11 cellular contexts compared by ENCODE assay signal in genomic region chr12:12804011-12804410, GRCh38. TPM values are rescaled to one million over a fixed set of nuclear protein-coding genes. Genes with fewer than 3 reads are reported as not detected.
DNase-seq lines count a peak whose midpoint lies in the region; FAIRE-seq and TF ChIP-seq lines count a peak whose summit lies in the region.
"Had no signal": no experiment of that assay in that cellular context is flagged by ENCODE, and none has a peak within 500 bp of the region (broad histone marks: within the 10 kb centered on the region; RNA-seq: fewer than 3 reads in every experiment).

No MANE protein-coding gene starts in this region.

- no peaks in the 10 kb centered on the region for H4K20me1 ChIP-seq in keratinocyte (ENCODE audit: control insufficient read depth, extremely low read depth, insufficient read depth, low read length)

- H3K36me3 Mint-ChIP-seq in MCF 10A (ENCODE audit: insufficient read depth, unreplicated experiment) = peaks cover 5% of the 10 kb centered on the region

- no peak overlapping the region for H2AFZ ChIP-seq in keratinocyte (ENCODE audit: control insufficient read depth, low read length)

- H3K9ac ChIP-seq in keratinocyte (ENCODE audit: control insufficient read depth, extremely low read depth, insufficient read depth, low read length) = peak overlapping the region; percentile 83
- H3K9ac ChIP-seq: KMS-11 had no signal

- H3K9me3 ChIP-seq in breast epithelium (no peaks in the 10 kb centered on the region), keratinocyte (ENCODE audit: control insufficient read depth, low read depth, low read length) (no peaks in the 10 kb centered on the region), vagina (no peaks in the 10 kb centered on the region)
- H3K9me3 ChIP-seq: psoas muscle had no signal

- POLR2A ChIA-PET in MCF 10A (lab: Yijun Ruan, JAX) = interaction anchor here (0.7 to 4.2 kb wide), 19 partner anchors 9 to 541 kb away, joined by 3 to 41 read pairs (median 5); partner anchors contain the start of genes BORCS5, DDX47, GPRC5A and LRP6

- no peak overlapping the region for H3K4me3 ChIP-seq in breast epithelium
- peak overlapping the region; percentile 1; the same call in 1 of the 2 replicates for H3K4me3 ChIP-seq in WI38 (ENCODE audit: low read depth, low read length)
- H3K4me3 ChIP-seq in keratinocyte (ENCODE audit: control insufficient read depth in 2 of 3, extremely low read depth in 1 of 3, insufficient read depth in 2 of 3, low read depth in 1 of 3, low read length in 3 of 3) = peak overlapping the region in 2 of 3 experiments; percentile 9 to 29
- H3K4me3 ChIP-seq in vagina = no peak overlapping the region
- H3K4me3 ChIP-seq: psoas muscle had no signal

- H3K4me2 ChIP-seq in keratinocyte (ENCODE audit: control insufficient read depth, extremely low read depth, insufficient read depth, low read depth, low read length) = peak overlapping the region; percentile 62

- H3K4me3 Mint-ChIP-seq in MCF 10A (ENCODE audit: unreplicated experiment) = peak overlapping the region; percentile 24

- no peak for TF ChIP-seq POLR2A in breast epithelium (IDR thresholded peaks at IDR 0.05)
- TF ChIP-seq POLR2A in vagina (IDR thresholded peaks at IDR 0.05) = no peak

- H3K27me3 ChIP-seq in breast epithelium (no peaks in the 10 kb centered on the region), keratinocyte (ENCODE audit: control insufficient read depth, extremely low read depth, insufficient read depth, low read length) (no peaks in the 10 kb centered on the region), vagina (no peaks in the 10 kb centered on the region)

- CTCF ChIA-PET in MCF 10A (lab: Yijun Ruan, JAX) = interaction anchor here (0.7 to 5.2 kb wide), 7 partner anchors 8 to 276 kb away, joined by 3 to 62 read pairs (median 10); no protein-coding TSS in a partner anchor

- intact Hi-C loops in MCF 10A (cut with micrococcal nuclease) (no loop called here), breast epithelium (cut with DNase I; ENCODE audit: low total_unique reads) (no loop called here), vagina (cut with DNase I) (no loop called here)

- H3K9me3 Mint-ChIP-seq in MCF 10A (ENCODE audit: unreplicated experiment) = no peaks in the 10 kb centered on the region

- peak overlapping the region; percentile 67 for H3K27ac Mint-ChIP-seq in MCF 10A (ENCODE audit: low read depth, unreplicated experiment)

- no peaks in the 10 kb centered on the region for H3K36me3 ChIP-seq in breast epithelium
- H3K36me3 ChIP-seq in keratinocyte (ENCODE audit: control insufficient read depth in 2 of 2, extremely low read depth in 1 of 2, insufficient read depth in 2 of 2, low read length in 2 of 2) = no peaks in the 10 kb centered on the region
- no peaks in the 10 kb centered on the region for H3K36me3 ChIP-seq in vagina

- peak; percentile 9 for FAIRE-seq in keratinocyte (lab: Jason Lieb, UNC)

- no peaks in the 10 kb centered on the region for H3K4me1 ChIP-seq in breast epithelium
- peaks cover 32% of the 10 kb centered on the region for H3K4me1 ChIP-seq in keratinocyte (ENCODE audit: control insufficient read depth, extremely low read depth, insufficient read depth, low read length)
- H3K4me1 ChIP-seq in vagina = peaks cover 33% of the 10 kb centered on the region
- H3K4me1 ChIP-seq: psoas muscle had no signal

- no peaks in the 10 kb centered on the region for H3K79me2 ChIP-seq in keratinocyte (ENCODE audit: control insufficient read depth, insufficient read depth, low read length)

- TSS peak; percentile 58 for BruUV-seq in MCF 10A (replicated peaks; lab: Mats Ljungman, UMichigan)

- TF ChIP-seq CTCF in MCF 10A (IDR thresholded peaks at IDR 0.05; ENCODE audit: unreplicated experiment) (no peak), breast epithelium (IDR thresholded peaks at IDR 0.05) (no peak), WI38 (IDR thresholded peaks at IDR 0.05; ENCODE audit: low read depth, low read length) (no peak), keratinocyte (optimal IDR thresholded peaks at IDR 0.05 in 1 of 3, IDR thresholded peaks at IDR 0.05 in 1 of 3, conservative IDR thresholded peaks at IDR 0.05 in 1 of 3; ENCODE audit: extremely low read depth in 1 of 3, insufficient read depth in 2 of 3, low read length in 3 of 3) (no peak), vagina (IDR thresholded peaks at IDR 0.05) (no peak)

- H3K27ac ChIP-seq in breast epithelium = peak overlapping the region in 1 of 2 donors; percentile 50
- peak overlapping the region; percentile 97 for H3K27ac ChIP-seq in keratinocyte (ENCODE audit: control insufficient read depth, insufficient read depth, low read length)
- H3K27ac ChIP-seq in vagina = peak overlapping the region; percentile 27
- H3K27ac ChIP-seq: psoas muscle had no signal

- dilution Hi-C loops in keratinocyte (cut with MboI; ENCODE audit: extremely low pct_ligation_motif_present, low sequenced_read_pairs) = no loop called here

- H3K27me3 Mint-ChIP-seq in MCF 10A (ENCODE audit: insufficient read depth, unreplicated experiment) = no peaks in the 10 kb centered on the region

- DNase-seq in MCF 10A (ENCODE audit: unreplicated experiment) (peak; percentile 78), breast epithelium (ENCODE audit: low spot score in 2 of 2) (no peak), keratinocyte (ENCODE audit: low read depth, low spot score) (no peak), vagina (ENCODE audit: extremely low spot score in 2 of 2) (no peak), NCI-H146 treated with DMSO at 0.1 percent for 48 hours (lab: John Stamatoyannopoulos, UW; ENCODE audit: unreplicated experiment) (no peak), dedifferentiated amniotic fluid mesenchymal stem cell (ENCODE audit: extremely low spot score) (no peak)
- no peak for DNase-seq in central memory CD4-positive, alpha-beta T cell
- DNase-seq: NCI-H526 had no signal

- no peaks in the 10 kb centered on the region for H3K9me1 ChIP-seq in keratinocyte (ENCODE audit: control insufficient read depth, extremely low read depth, insufficient read depth, low read length)

- peaks cover 55% of the 10 kb centered on the region for H3K4me1 Mint-ChIP-seq in MCF 10A (ENCODE audit: insufficient read depth, unreplicated experiment)

RNA-seq across cellular contexts. Expression of gene DDX47, which starts 9.1 kb away (rescaled TPM):
- total RNA-seq in MCF 10A (2022) = 47.0 and 47.7 TPM in 2 replicates
- total RNA-seq in breast epithelium = 10 to 100 TPM; 44.8 to 81.1 (median 60.0) TPM
- 52.9 to 92.6 TPM (median 90.2 TPM) in 3 replicates for polyA plus RNA-seq in keratinocyte
- 28.2 TPM for polyA plus RNA-seq in keratinocyte (2011; ENCODE audit: low read depth)
- polyA plus RNA-seq in keratinocyte (2011; cell fraction: cytosol; rRNA removed) = 62.7 and 107 TPM in 2 replicates
- 129 and 167 TPM in 2 replicates for polyA plus RNA-seq in keratinocyte (2011; cell fraction: nucleus; rRNA removed)
- 53.1 and 62.8 TPM in 2 replicates for polyA plus RNA-seq in keratinocyte (2012; ENCODE audit: low replicate concordance)
- polyA minus RNA-seq in keratinocyte = 41.9 to 55.1 TPM (median 42.5 TPM) in 3 replicates
- polyA minus RNA-seq in keratinocyte (2011; cell fraction: cytosol; rRNA and poly(A)+ RNA removed) = 34.1 TPM
- 33.2 and 61.5 TPM in 2 replicates for polyA minus RNA-seq in keratinocyte (2011; cell fraction: nucleus; rRNA and poly(A)+ RNA removed)
- total RNA-seq in vagina = 42.0 TPM

RNA-seq across cellular contexts. Expression of gene APOLD1, which starts 18.6 kb away (rescaled TPM):
- total RNA-seq in MCF 10A (2022) (8.0 and 8.2 TPM in 2 replicates), breast epithelium (100 to 1,000 TPM in 1 of 3 donors, 10 to 100 TPM in 2; 26.7 to 236 (median 41.4) TPM), vagina (127 TPM)
- polyA plus RNA-seq in keratinocyte = 0.34 to 0.36 TPM (median 0.34 TPM) in 3 replicates
- 0.05 TPM for polyA plus RNA-seq in keratinocyte (2011; ENCODE audit: low read depth)
- polyA plus RNA-seq in keratinocyte (2011; cell fraction: cytosol; rRNA removed) = 0.17 and 0.40 TPM in 2 replicates
- polyA plus RNA-seq in keratinocyte (2011; cell fraction: nucleus; rRNA removed) = 0.34 and 0.36 TPM in 2 replicates
- polyA plus RNA-seq in keratinocyte (2012; ENCODE audit: low replicate concordance) = 0.22 and 0.34 TPM in 2 replicates
- 0.26 to 0.33 TPM (median 0.26 TPM) in 3 replicates for polyA minus RNA-seq in keratinocyte
- 0.58 TPM for polyA minus RNA-seq in keratinocyte (2011; cell fraction: cytosol; rRNA and poly(A)+ RNA removed)
- polyA minus RNA-seq in keratinocyte (2011; cell fraction: nucleus; rRNA and poly(A)+ RNA removed) = 0.31 and 0.32 TPM in 2 replicates

Comparison
In these comparisons a context has a peak if more than half of its experiments do, and no peak if none do; other contexts are left out.
1. H3K4me3 ChIP-seq: peak in WI38 (single experiment) and keratinocyte (2 of 3); none in breast epithelium (0 of 3) and vagina (0 of 2).